13 cellular contexts compared by ENCODE assay signal in the genomic region with DNA sequence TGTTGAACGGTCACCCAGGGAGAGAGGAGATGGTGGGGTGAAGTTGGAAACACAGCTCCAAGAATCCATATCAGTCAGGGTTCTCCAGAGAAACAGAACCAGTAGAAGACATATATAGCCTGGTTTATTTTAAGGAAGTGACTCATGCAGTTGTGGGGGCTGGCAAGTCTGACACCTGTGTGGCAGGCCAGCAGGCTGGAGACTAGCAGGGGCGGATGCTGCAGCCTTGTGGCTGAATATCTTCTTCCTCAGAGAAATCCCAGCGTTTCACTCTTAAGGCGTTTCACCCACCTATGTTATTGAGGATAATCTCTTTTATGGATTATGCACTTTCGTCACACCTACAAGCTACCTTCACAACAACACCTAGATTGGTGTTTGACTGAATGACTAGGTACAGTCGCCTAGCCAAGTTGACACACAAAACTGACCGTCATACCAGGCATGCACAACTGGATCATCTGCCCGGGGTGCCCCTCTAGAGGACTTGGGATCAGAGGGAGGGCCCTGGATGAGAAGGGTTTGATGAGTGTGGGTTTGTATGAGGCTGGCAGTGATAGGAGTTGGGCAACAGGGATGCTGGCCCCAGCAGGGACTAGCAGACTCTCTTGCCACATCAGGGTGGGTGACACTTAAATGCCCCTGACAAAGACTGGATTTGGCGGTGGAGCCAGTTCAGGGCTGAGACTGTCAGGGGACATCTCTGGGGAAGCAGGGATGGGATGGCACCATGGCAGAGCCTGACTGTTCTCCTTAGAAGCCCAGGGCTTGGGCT. TPM values are rescaled to one million over a fixed set of nuclear protein-coding genes. Genes with fewer than 3 reads are reported as not detected.
A peak's percentile ranks its signal among the peaks of the same experiment; 100 is the strongest.
DNase-seq lines count a peak whose midpoint lies in the region; ATAC-seq and TF ChIP-seq lines count a peak whose summit lies in the region.
"Had no signal": no experiment of that assay in that cellular context is flagged by ENCODE, and none has a peak within 500 bp of the region (broad histone marks: within the 10 kb centered on the region; RNA-seq: fewer than 3 reads in every experiment).

No MANE protein-coding gene starts in this region.

- no peak overlapping the region for H3K27ac ChIP-seq in right atrium auricular region
- no peak overlapping the region for H3K27ac ChIP-seq in substantia nigra (ENCODE audit: low read depth, low read length, poor library complexity, severe bottlenecking)
- H3K27ac ChIP-seq: coronary artery had no signal

- H3K36me3 ChIP-seq in right atrium auricular region = no peaks in the 10 kb centered on the region

- H3K4me1 Mint-ChIP-seq in type B pancreatic cell (ENCODE audit: unreplicated experiment) = no peaks in the 10 kb centered on the region
- H3K4me1 Mint-ChIP-seq: CD4-positive, CD25-positive, alpha-beta regulatory T cell had no signal

- no peaks in the 10 kb centered on the region for H3K36me3 Mint-ChIP-seq in type B pancreatic cell
- H3K36me3 Mint-ChIP-seq: CD4-positive, CD25-positive, alpha-beta regulatory T cell; naive B cell had no signal

- H3K4me3 ChIP-seq in right atrium auricular region (no peak overlapping the region), fibroblast of the aortic adventitia (ENCODE audit: low read depth, low read length) (no peak overlapping the region)
- H3K4me3 ChIP-seq: coronary artery had no signal

- no peaks in the 10 kb centered on the region for H3K9me3 ChIP-seq in right atrium auricular region

- ATAC-seq in GM19035 (IDR thresholded peaks at IDR 0.05; ENCODE audit: unreplicated experiment) = no peak

- peaks cover 27% of the 10 kb centered on the region for H3K27me3 Mint-ChIP-seq in type B pancreatic cell

- H3K4me1 ChIP-seq in right atrium auricular region = no peaks in the 10 kb centered on the region

- no peak overlapping the region for H3K4me3 Mint-ChIP-seq in type B pancreatic cell
- H3K4me3 Mint-ChIP-seq: CD4-positive, CD25-positive, alpha-beta regulatory T cell; naive B cell had no signal

- H3K27ac Mint-ChIP-seq in type B pancreatic cell = no peak overlapping the region
- H3K27ac Mint-ChIP-seq: activated T-helper 2 cell treated with anti-CD3 and anti-CD28 coated beads, Interferon-gamma antibody, Interleukin-2, Interleukin-4, amounts not matched to agents 10 μg/mL and 5 μg/mL and 100 μg/mL, durations not matched to agents 14 hours and 24 hours and 36 hours; naive B cell had no signal

- no peaks in the 10 kb centered on the region for H3K9me3 Mint-ChIP-seq in type B pancreatic cell
- H3K9me3 Mint-ChIP-seq: activated T-helper 2 cell treated with anti-CD3 and anti-CD28 coated beads, Interferon-gamma antibody, Interleukin-2, Interleukin-4, amounts not matched to agents 10 μg/mL and 5 μg/mL and 100 μg/mL, durations not matched to agents 14 hours and 24 hours and 36 hours; naive B cell had no signal

- intact Hi-C loops in cardiac septum (cut with DNase I) = no loop called here

- no peak for TF ChIP-seq CTCF in right atrium auricular region (IDR thresholded peaks at IDR 0.05)
- no peak for TF ChIP-seq CTCF in fibroblast of the aortic adventitia (IDR thresholded peaks at IDR 0.05; ENCODE audit: insufficient read depth, low read length)
- TF ChIP-seq CTCF in type B pancreatic cell (conservative IDR thresholded peaks at IDR 0.05) = no peak

- no peaks in the 10 kb centered on the region for H3K27me3 ChIP-seq in right atrium auricular region

- DNase-seq in right atrium auricular region (ENCODE audit: low spot score) (peak; percentile 38), cardiac septum (ENCODE audit: low spot score) (no peak), RPMI7951 (ENCODE audit: low read depth) (peak; percentile 79), fibroblast of the aortic adventitia (ENCODE audit: low read depth) (peak; percentile 12), type B pancreatic cell (ENCODE audit: extremely low spot score, unreplicated experiment) (peak; percentile 43), substantia nigra (lab: John Stamatoyannopoulos, UW) (no peak), hippocampal formation (lab: John Stamatoyannopoulos, UW) (no peak)
- DNase-seq: CD4-positive, CD25-positive, alpha-beta regulatory T cell; MV-4-11; naive B cell had no signal

RNA-seq across cellular contexts. Expression of a gene that starts 23.4 kb away (rescaled TPM):
- not detected for total RNA-seq in right atrium auricular region
- not detected for total RNA-seq in cardiac septum
- 0.10 TPM in 1 of 2 replicates, not detected in the other for total RNA-seq in RPMI7951 (2014; rRNA removed; shearing (Covaris generic))
- total RNA-seq in fibroblast of the aortic adventitia (ENCODE audit: low replicate concordance) = under 0.01 TPM in 1 of 2 replicates, not detected in the other
- not detected in 2 replicates for total RNA-seq in type B pancreatic cell (ENCODE audit: low replicate concordance)
- total RNA-seq: activated T-helper 2 cell treated with anti-CD3 and anti-CD28 coated beads, Interferon-gamma antibody, Interleukin-2, Interleukin-4, amounts not matched to agents 10 μg/mL and 5 μg/mL and 100 μg/mL, durations not matched to agents 14 hours and 24 hours and 36 hours; CD4-positive, CD25-positive, alpha-beta regulatory T cell had no signal

RNA-seq across cellular contexts. Expression of a gene that starts 41.5 kb away (rescaled TPM):
- not detected for total RNA-seq in right atrium auricular region
- total RNA-seq in cardiac septum = not detected
- not detected in 2 replicates for total RNA-seq in RPMI7951 (2014; rRNA removed; shearing (Covaris generic))
- total RNA-seq in fibroblast of the aortic adventitia (ENCODE audit: low replicate concordance) = not detected in 2 replicates
- 0.21 and 0.77 TPM in 2 replicates for total RNA-seq in type B pancreatic cell (ENCODE audit: low replicate concordance)
- total RNA-seq: activated T-helper 2 cell treated with anti-CD3 and anti-CD28 coated beads, Interferon-gamma antibody, Interleukin-2, Interleukin-4, amounts not matched to agents 10 μg/mL and 5 μg/mL and 100 μg/mL, durations not matched to agents 14 hours and 24 hours and 36 hours; CD4-positive, CD25-positive, alpha-beta regulatory T cell had no signal

RNA-seq across cellular contexts. Expression of a gene that starts 52.8 kb away (rescaled TPM):
- total RNA-seq in right atrium auricular region (under 1 TPM; 0.16 to 0.37 TPM), cardiac septum (not detected), fibroblast of the aortic adventitia (ENCODE audit: low replicate concordance) (1.1 and 34.9 TPM in 2 replicates), type B pancreatic cell (ENCODE audit: low replicate concordance) (16.7 and 42.1 TPM in 2 replicates)
- 115 TPM in 2 replicates for total RNA-seq in RPMI7951 (2014; rRNA removed; shearing (Covaris generic))

Comparison
In these comparisons a context has a peak if more than half of its experiments do, and no peak if none do; other contexts are left out.
1. DNase-seq: peak in right atrium auricular region (single experiment), RPMI7951 (single experiment), fibroblast of the aortic adventitia (single experiment) and type B pancreatic cell (single experiment); none in cardiac septum (single experiment), substantia nigra (0 of 49) and hippocampal formation (0 of 2).